15 cellular contexts compared by ENCODE assay signal in genomic region chr7:129047761-129048160, GRCh38. TPM values are rescaled to one million over a fixed set of nuclear protein-coding genes. Genes with fewer than 3 reads are reported as not detected.
A peak's percentile ranks its signal among the peaks of the same experiment; 100 is the strongest.
DNase-seq lines count a peak whose midpoint lies in the region; ATAC-seq lines count a peak whose summit lies in the region.
"Had no signal": no experiment of that assay in that cellular context is flagged by ENCODE, and none has a peak within 500 bp of the region (broad histone marks: within the 10 kb centered on the region; RNA-seq: fewer than 3 reads in every experiment).

No MANE protein-coding gene starts in this region.

- peaks cover 63% of the 10 kb centered on the region for H3K4me1 Mint-ChIP-seq in activated T-cell treated with anti-CD3 and anti-CD28 coated beads, Interleukin-2, amount 50 U/mL, for 72 hours (ENCODE audit: low read depth)
- peaks cover 79% of the 10 kb centered on the region for H3K4me1 Mint-ChIP-seq in activated T-cell treated with anti-CD3 and anti-CD28 coated beads, Interleukin-2, amount 50 U/mL, for 24 hours (ENCODE audit: low read depth)
- H3K4me1 Mint-ChIP-seq in activated T-helper 17 cell treated with anti-CD3 and anti-CD28 coated beads, Interleukin-2, amount 50 U/mL, for 72 hours, result peaks cover 37% of the 10 kb centered on the region

- H3K23ac ChIP-seq in mesenchymal stem cell (ENCODE audit: low read length in 2 of 2), result no peak overlapping the region

- no peak for ATAC-seq in activated T-cell treated with anti-CD3 and anti-CD28 coated beads, Interleukin-2, amount 50 U/mL, for 72 hours (replicated peaks in 1 of 2)
- no peak for ATAC-seq in activated T-helper 17 cell treated with anti-CD3 and anti-CD28 coated beads, Interleukin-2, amount 50 U/mL, for 72 hours (replicated peaks)
- ATAC-seq in HG03432 (IDR thresholded peaks at IDR 0.05; ENCODE audit: unreplicated experiment) (no peak), HG03175 (IDR thresholded peaks at IDR 0.05; ENCODE audit: unreplicated experiment) (no peak)

- DNase-seq in activated T-cell treated with anti-CD3 and anti-CD28 coated beads, Interleukin-2, amount 50 U/mL, for 72 hours, result no peak
- no peak for DNase-seq in activated T-cell treated with anti-CD3 and anti-CD28 coated beads, Interleukin-2, amount 50 U/mL, for 24 hours
- DNase-seq in mesenchymal stem cell (peak; percentile 26), NCI-H510A treated with DMSO at 0.1 percent for 48 hours (lab: John Stamatoyannopoulos, UW) (no peak)
- no peak for DNase-seq in activated effector memory CD4-positive, alpha-beta T cell treated with Interleukin-2 at 50 U/mL for 16 hours
- DNase-seq: CD4-positive, alpha-beta memory T cell; H7; NCI-H1417; NCI-H187 treated with DMSO at 0.1 percent for 48 hours; NCI-H69 had no signal

- H3K4me3 Mint-ChIP-seq in activated T-cell treated with anti-CD3 and anti-CD28 coated beads, Interleukin-2, amount 50 U/mL, for 72 hours, result no peak overlapping the region
- no peak overlapping the region for H3K4me3 Mint-ChIP-seq in activated T-cell treated with anti-CD3 and anti-CD28 coated beads, Interleukin-2, amount 50 U/mL, for 24 hours
- peak overlapping the region; percentile 0 for H3K4me3 Mint-ChIP-seq in activated T-helper 17 cell treated with anti-CD3 and anti-CD28 coated beads, Interleukin-2, amount 50 U/mL, for 72 hours

- H2BK5ac ChIP-seq in mesenchymal stem cell (ENCODE audit: low read depth, low read length, poor library complexity, severe bottlenecking), result no peak overlapping the region

- WGBS in mesenchymal stem cell, result 98% methylated on average over 2 of the region's 2 CpGs

- H2BK12ac ChIP-seq in mesenchymal stem cell (ENCODE audit: low read length in 2 of 2), result no peak overlapping the region

- H3K36me3 Mint-ChIP-seq in activated T-cell treated with anti-CD3 and anti-CD28 coated beads, Interleukin-2, amount 50 U/mL, for 72 hours (ENCODE audit: insufficient read depth in 2 of 2), result peaks cover 4 to 9% of the 10 kb centered on the region in 2 donors
- peaks cover 77% of the 10 kb centered on the region for H3K36me3 Mint-ChIP-seq in activated T-cell treated with anti-CD3 and anti-CD28 coated beads, Interleukin-2, amount 50 U/mL, for 24 hours (ENCODE audit: low read depth)
- peaks cover 66% of the 10 kb centered on the region for H3K36me3 Mint-ChIP-seq in activated T-helper 17 cell treated with anti-CD3 and anti-CD28 coated beads, Interleukin-2, amount 50 U/mL, for 72 hours (ENCODE audit: low read depth)

- no peaks in the 10 kb centered on the region for H3K9me3 ChIP-seq in mesenchymal stem cell (ENCODE audit: control insufficient read depth, low read length)
- H3K9me3 ChIP-seq: SJSA1 had no signal

- H4K91ac ChIP-seq in mesenchymal stem cell (ENCODE audit: low read length), result no peak overlapping the region

- H3K14ac ChIP-seq in mesenchymal stem cell (ENCODE audit: low read length in 2 of 2), result no peak overlapping the region

- H3K18ac ChIP-seq in mesenchymal stem cell (ENCODE audit: low read depth in 1 of 2, low read length in 2 of 2), result no peak overlapping the region

- H3K4me1 ChIP-seq in mesenchymal stem cell (ENCODE audit: control insufficient read depth, insufficient read depth, low read depth, low read length), result peaks cover 11% of the 10 kb centered on the region

- peak overlapping the region; percentile 19 for H3K27ac Mint-ChIP-seq in activated T-cell treated with anti-CD3 and anti-CD28 coated beads, Interleukin-2, amount 50 U/mL, for 72 hours
- no peak overlapping the region for H3K27ac Mint-ChIP-seq in activated T-cell treated with anti-CD3 and anti-CD28 coated beads, Interleukin-2, amount 50 U/mL, for 24 hours
- H3K27ac Mint-ChIP-seq in activated T-helper 17 cell treated with anti-CD3 and anti-CD28 coated beads, Interleukin-2, amount 50 U/mL, for 72 hours, result no peak overlapping the region

- H3K4me2 ChIP-seq in mesenchymal stem cell (ENCODE audit: low read length, poor library complexity, severe bottlenecking), result no peak overlapping the region

- no peaks in the 10 kb centered on the region for H3K9me3 Mint-ChIP-seq in activated T-cell treated with anti-CD3 and anti-CD28 coated beads, Interleukin-2, amount 50 U/mL, for 72 hours
- no peaks in the 10 kb centered on the region for H3K9me3 Mint-ChIP-seq in activated T-cell treated with anti-CD3 and anti-CD28 coated beads, Interleukin-2, amount 50 U/mL, for 24 hours
- H3K9me3 Mint-ChIP-seq in activated T-helper 17 cell treated with anti-CD3 and anti-CD28 coated beads, Interleukin-2, amount 50 U/mL, for 72 hours, result no peaks in the 10 kb centered on the region
- H3K9me3 Mint-ChIP-seq: CD4-positive, alpha-beta memory T cell had no signal

- no peak overlapping the region for H3K4me3 ChIP-seq in mesenchymal stem cell (ENCODE audit: insufficient read depth in 1 of 2, low read depth in 1 of 2, low read length in 2 of 2)
- H3K4me3 ChIP-seq: SJSA1 had no signal

- no peak overlapping the region for H2BK15ac ChIP-seq in mesenchymal stem cell (ENCODE audit: low read depth, poor library complexity, severe bottlenecking)

- H4K8ac ChIP-seq in mesenchymal stem cell (ENCODE audit: low read length), result no peak overlapping the region

- H3K27me3 ChIP-seq in mesenchymal stem cell (ENCODE audit: control insufficient read depth in 1 of 2, insufficient read depth in 1 of 2, low read length in 2 of 2), result no peaks in the 10 kb centered on the region
- H3K27me3 ChIP-seq: SJSA1 had no signal

- no peak overlapping the region for H3K4ac ChIP-seq in mesenchymal stem cell (ENCODE audit: low read depth in 1 of 2, low read length in 2 of 2)

- no peak overlapping the region for H2AK5ac ChIP-seq in mesenchymal stem cell (ENCODE audit: low read length, severe bottlenecking)

- H3K36me3 ChIP-seq in mesenchymal stem cell (ENCODE audit: control insufficient read depth in 1 of 2, insufficient read depth in 2 of 2, low read depth in 1 of 2, low read length in 2 of 2), result peaks cover 2 to 6% of the 10 kb centered on the region in 2 experiments

- no peak overlapping the region for H2AFZ ChIP-seq in mesenchymal stem cell (ENCODE audit: low read depth, low read length)

- H3K79me1 ChIP-seq in mesenchymal stem cell (replicated peaks; ENCODE audit: low read length, poor library complexity, severe bottlenecking), result no peaks in the 10 kb centered on the region

- H3K9ac ChIP-seq in mesenchymal stem cell (ENCODE audit: low read length), result no peak overlapping the region

- H3K27me3 Mint-ChIP-seq in activated T-cell treated with anti-CD3 and anti-CD28 coated beads, Interleukin-2, amount 50 U/mL, for 72 hours (ENCODE audit: low read depth), result no peaks in the 10 kb centered on the region
- no peaks in the 10 kb centered on the region for H3K27me3 Mint-ChIP-seq in activated T-cell treated with anti-CD3 and anti-CD28 coated beads, Interleukin-2, amount 50 U/mL, for 24 hours
- H3K27me3 Mint-ChIP-seq in activated T-helper 17 cell treated with anti-CD3 and anti-CD28 coated beads, Interleukin-2, amount 50 U/mL, for 72 hours, result no peaks in the 10 kb centered on the region
- H3K27me3 Mint-ChIP-seq: CD4-positive, alpha-beta memory T cell had no signal

- H3K27ac ChIP-seq in mesenchymal stem cell (ENCODE audit: low read length, poor library complexity, severe bottlenecking), result no peak overlapping the region
- H3K27ac ChIP-seq: 22Rv1, SJSA1 had no signal

- H2BK120ac ChIP-seq in mesenchymal stem cell (ENCODE audit: low read depth, low read length), result no peak overlapping the region

RNA-seq across cellular contexts. Expression of gene TNPO3, which starts 7.2 kb away (rescaled TPM):
- 10 to 100 TPM; 62.0 to 81.4 TPM for total RNA-seq in activated T-cell treated with anti-CD3 and anti-CD28 coated beads, Interleukin-2, amount 50 U/mL, for 72 hours
- total RNA-seq in activated T-helper 17 cell treated with anti-CD3 and anti-CD28 coated beads, Interleukin-2, amount 50 U/mL, for 72 hours, result 10 to 100 TPM; 45.8 to 62.6 TPM
- 29.1 TPM for polyA plus RNA-seq in mesenchymal stem cell (2013, experiment 1 of 2)
- polyA plus RNA-seq in mesenchymal stem cell (2013, experiment 2 of 2), result 28.8 TPM
